In the genomic region with DNA sequence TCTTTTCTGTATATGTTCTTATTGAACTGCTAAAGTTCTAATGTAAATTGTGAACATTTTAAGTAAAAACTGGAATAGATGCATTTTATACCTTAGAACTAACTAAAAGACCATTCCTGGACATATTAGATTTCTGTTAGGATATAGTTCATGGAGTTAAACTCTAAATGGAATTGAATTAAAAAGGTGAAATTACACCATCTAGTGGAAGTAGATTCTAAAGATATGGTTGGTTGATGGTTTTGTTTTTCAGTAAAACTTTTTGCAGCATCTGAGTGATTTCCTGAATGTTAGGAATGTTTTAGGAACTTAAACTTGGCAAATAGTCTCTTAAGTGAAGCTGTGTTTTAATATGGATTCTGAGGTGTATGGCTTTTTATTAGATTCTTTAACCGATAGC, we compare ENCODE assay signal across 9 cellular contexts.
DNase-seq lines count a peak whose midpoint lies in the region; ATAC-seq and TF ChIP-seq lines count a peak whose summit lies in the region.
"Had no signal": no experiment of that assay in that cellular context is flagged by ENCODE, and none has a peak within 500 bp of the region (broad histone marks: within the 10 kb centered on the region; RNA-seq: fewer than 3 reads in every experiment).

No MANE protein-coding gene starts in this region.

- H3K4me3 ChIP-seq in fibroblast of mammary gland (ENCODE audit: control insufficient read depth, low read depth, low read length) (no peak overlapping the region), smooth muscle cell (no peak overlapping the region)

- WGBS in smooth muscle cell (ENCODE audit: low lambda C conversion rate): 100% methylated on average over 1 of the region's 1 CpG

- H2AFZ ChIP-seq in smooth muscle cell (ENCODE audit: low read depth): no peak overlapping the region

- ATAC-seq in GM18907 (IDR thresholded peaks at IDR 0.05; ENCODE audit: unreplicated experiment): no peak
- ATAC-seq in HG03039 (IDR thresholded peaks at IDR 0.05; ENCODE audit: unreplicated experiment): no peak

- H3K27ac ChIP-seq in RWPE1: no peak overlapping the region
- no peak overlapping the region for H3K27ac ChIP-seq in smooth muscle cell (ENCODE audit: low read depth)

- H3K4me1 ChIP-seq in smooth muscle cell (ENCODE audit: low read depth): no peaks in the 10 kb centered on the region

- H3K36me3 ChIP-seq in smooth muscle cell (ENCODE audit: low read depth): peaks cover 5% of the 10 kb centered on the region

- peaks cover 4% of the 10 kb centered on the region for H4K20me1 ChIP-seq in smooth muscle cell (ENCODE audit: low read depth)

- H3K79me2 ChIP-seq in smooth muscle cell (ENCODE audit: low read depth): no peaks in the 10 kb centered on the region

- H3K9ac ChIP-seq in smooth muscle cell (ENCODE audit: low read depth): no peak overlapping the region

- peak; percentile 3 for DNase-seq in NCI-H1092 treated with DMSO at 0.1 percent for 48 hours (lab: John Stamatoyannopoulos, UW)
- no peak for DNase-seq in NCI-H1092 (lab: John Stamatoyannopoulos, UW)
- peak; percentile 19 for DNase-seq in RWPE1 (ENCODE audit: low spot score)
- DNase-seq in fibroblast of mammary gland (ENCODE audit: low read depth): peak; percentile 46
- DNase-seq in smooth muscle cell (lab: John Stamatoyannopoulos, UW; ENCODE audit: unreplicated experiment): no peak
- DNase-seq in activated CD4-positive, alpha-beta T cell treated with anti-CD3 and anti-CD28 coated beads for 4 hours: no peak
- DNase-seq: anterior cingulate cortex had no signal

- POLR2A ChIA-PET in RWPE1 (lab: Yijun Ruan, JAX; ENCODE audit: low non-redundant PET): no interaction called here

- no peak overlapping the region for H3K4me2 ChIP-seq in smooth muscle cell

- H3K27me3 ChIP-seq in smooth muscle cell (ENCODE audit: low read depth): no peaks in the 10 kb centered on the region

- TF ChIP-seq CTCF in RWPE1 (conservative IDR thresholded peaks at IDR 0.05; ENCODE audit: low read depth) (peak; percentile 45), fibroblast of mammary gland (conservative IDR thresholded peaks at IDR 0.05; ENCODE audit: control insufficient read depth, insufficient read depth, low read depth, low read length) (peak; percentile 30), smooth muscle cell (IDR thresholded peaks at IDR 0.05; ENCODE audit: borderline replicate concordance, insufficient read depth, poor library complexity, severe bottlenecking) (peak; percentile 33)

- CTCF ChIA-PET in RWPE1 (lab: Yijun Ruan, JAX): interaction anchor here (0.6 to 1.3 kb wide), 3 partner anchors 10 to 260 kb away, joined by 3 to 5 read pairs (median 3); no protein-coding TSS in a partner anchor

- no peaks in the 10 kb centered on the region for H3F3A ChIP-seq in smooth muscle cell (ENCODE audit: low read depth)

- H3K9me3 ChIP-seq in smooth muscle cell (replicated peaks; ENCODE audit: low read depth): no peaks in the 10 kb centered on the region

Comparison
In these comparisons a context has a peak if more than half of its experiments do, and no peak if none do; other contexts are left out.
1. DNase-seq: peak in NCI-H1092 treated with DMSO at 0.1 percent for 48 hours (single experiment), RWPE1 (single experiment) and fibroblast of mammary gland (single experiment); none in NCI-H1092 (single experiment), smooth muscle cell (single experiment) and activated CD4-positive, alpha-beta T cell treated with anti-CD3 and anti-CD28 coated beads for 4 hours (0 of 2).
2. Peak in every context shown above with its lines, with median percentiles within 50 percentile points of each other: CTCF ChIP-seq.